25 cellular contexts compared by ENCODE assay signal in the genomic region with DNA sequence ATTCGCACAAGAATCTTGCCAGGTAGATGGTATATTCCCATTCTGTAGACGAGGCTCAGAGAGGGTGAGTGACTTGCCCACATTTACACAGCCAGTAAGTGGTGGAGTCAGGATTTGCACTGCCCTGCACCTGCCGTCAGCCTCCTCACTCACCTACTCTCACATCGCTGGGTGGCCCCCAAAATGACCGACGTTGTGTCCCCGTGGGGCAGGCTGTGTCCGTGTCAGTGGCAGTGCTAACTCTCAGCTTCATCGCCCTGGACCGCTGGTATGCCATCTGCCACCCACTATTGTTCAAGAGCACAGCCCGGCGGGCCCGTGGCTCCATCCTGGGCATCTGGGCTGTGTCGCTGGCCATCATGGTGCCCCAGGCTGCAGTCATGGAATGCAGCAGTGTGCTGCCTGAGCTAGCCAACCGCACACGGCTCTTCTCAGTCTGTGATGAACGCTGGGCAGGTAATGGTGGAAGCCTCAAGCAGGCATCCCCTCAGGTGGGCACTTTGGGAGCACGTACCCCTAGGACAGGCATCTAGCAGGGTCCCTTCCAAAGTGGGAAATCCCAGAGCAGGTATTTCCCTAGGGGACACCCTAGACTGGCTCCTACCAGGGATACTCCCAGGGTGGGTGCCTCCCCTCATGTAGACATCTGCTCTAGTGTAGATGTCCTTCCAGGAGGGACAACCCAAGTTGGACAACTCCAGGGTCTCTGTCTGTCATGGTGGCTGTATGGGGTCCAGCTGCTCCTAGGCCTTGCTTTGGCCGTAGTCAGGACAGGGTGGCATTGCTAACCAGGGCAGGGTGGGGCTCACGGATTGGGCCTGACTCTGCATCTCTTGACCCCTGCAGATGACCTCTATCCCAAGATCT. TPM values are rescaled to one million over a fixed set of nuclear protein-coding genes. Genes with fewer than 3 reads are reported as not detected.
"Had no signal": no experiment of that assay in that cellular context is flagged by ENCODE, and none has a peak within 500 bp of the region (broad histone marks: within the 10 kb centered on the region; RNA-seq: fewer than 3 reads in every experiment).

No MANE protein-coding gene starts in this region.

- H3K9me3 ChIP-seq: MG63, Peyer's patch, SJCRH30, SK-N-SH had no signal

- FAIRE-seq: astrocyte had no signal

- H3K27me3 ChIP-seq: MG63, Peyer's patch had no signal

- H3K27ac ChIP-seq: cardiac muscle cell, Peyer's patch, RWPE1, SJCRH30, VCaP had no signal

- H3K4me3 ChIP-seq: cardiac muscle cell, MG63, Peyer's patch, SJCRH30 had no signal

- H3K9ac ChIP-seq: SK-N-SH had no signal

- H3K4me1 ChIP-seq: SJCRH30 had no signal

- DNase-seq: activated CD4-positive, alpha-beta memory T cell treated with anti-CD3 and anti-CD28 coated beads for 36 hours; activated CD4-positive, alpha-beta T cell treated with anti-CD3 and anti-CD28 coated beads, Interleukin-2, amount 10 ng/mL, durations not matched to agents 7 days and 5 days; activated CD4-positive, CD25-positive, alpha-beta regulatory T cell; activated gamma-delta T cell; activated naive CD4-positive, alpha-beta T cell treated with anti-CD3 and anti-CD28 coated beads for 36 hours; activated T-cell treated with anti-CD3 and anti-CD28 coated beads, Interleukin-2, amount 50 U/mL, for 24 hours; MG63; MV-4-11; NCI-H1105; NCI-H1436; NCI-H1694 treated with DMSO at 0.1 percent for 48 hours; NCI-H2081; NCI-H524; Right ventricle myocardium superior; SJCRH30; SK-N-SH; T-helper 1 cell had no signal

- H3K36me3 ChIP-seq: cardiac muscle cell, MG63, Peyer's patch, SJCRH30 had no signal

- H3K4me2 ChIP-seq: SK-N-SH had no signal

RNA-seq across cellular contexts. Expression of gene HCRTR1, which starts 3.4 kb away (rescaled TPM):
- total RNA-seq: activated CD4-positive, alpha-beta memory T cell treated with anti-CD3 and anti-CD28 coated beads for 36 hours; activated CD4-positive, alpha-beta T cell treated with anti-CD3 and anti-CD28 coated beads, Interleukin-2, amount 10 ng/mL, durations not matched to agents 7 days and 5 days; activated CD8-positive, alpha-beta memory T cell treated with anti-CD3 and anti-CD28 coated beads for 36 hours; activated naive CD4-positive, alpha-beta T cell treated with anti-CD3 and anti-CD28 coated beads for 36 hours; activated T-helper 1 cell treated with anti-CD3 and anti-CD28 coated beads, Interleukin-12 subunit alpha, Interleukin-12 subunit beta, Interleukin-2, Interleukin-4 antibody, amounts not matched to agents 30 ng/mL and 10 ng/mL and 1 ng/mL, durations not matched to agents 14 hours and 24 hours and 36 hours; astrocyte; cardiac muscle cell; Peyer's patch; SJCRH30; T-helper 2 cell treated with Interferon-gamma antibody and Interleukin-4, amounts not matched to agents 100 ng/mL and 5 ng/mL, for 36 hours had no signal
- polyA plus RNA-seq: cardiac muscle cell had no signal

RNA-seq across cellular contexts. Expression of gene TINAGL1, which starts 44.5 kb away (rescaled TPM):
- total RNA-seq: activated CD4-positive, alpha-beta memory T cell treated with anti-CD3 and anti-CD28 coated beads for 36 hours; activated CD4-positive, alpha-beta T cell treated with anti-CD3 and anti-CD28 coated beads, Interleukin-2, amount 10 ng/mL, durations not matched to agents 7 days and 5 days; activated CD8-positive, alpha-beta memory T cell treated with anti-CD3 and anti-CD28 coated beads for 36 hours; activated naive CD4-positive, alpha-beta T cell treated with anti-CD3 and anti-CD28 coated beads for 36 hours; activated T-helper 1 cell treated with anti-CD3 and anti-CD28 coated beads, Interleukin-12 subunit alpha, Interleukin-12 subunit beta, Interleukin-2, Interleukin-4 antibody, amounts not matched to agents 30 ng/mL and 10 ng/mL and 1 ng/mL, durations not matched to agents 14 hours and 24 hours and 36 hours; T-helper 2 cell treated with Interferon-gamma antibody and Interleukin-4, amounts not matched to agents 100 ng/mL and 5 ng/mL, for 36 hours had no signal
- polyA plus RNA-seq: SK-N-SH had no signal
